ENCODE assay signal across 1 cellular context in genomic region chr3:9902372-9903237, GRCh38.
TF ChIP-seq lines count a peak whose summit lies in the region.

IL17RE (plus strand) TSS chr3:9902848; CDS start chr3:9902933, 85 bp downstream.

TF ChIP-seq in GM23338, 12 proteins besides CTCF, POLR2A, EP300 and RAD21 (continued from another document):
- TF ChIP-seq, protein P1, sequence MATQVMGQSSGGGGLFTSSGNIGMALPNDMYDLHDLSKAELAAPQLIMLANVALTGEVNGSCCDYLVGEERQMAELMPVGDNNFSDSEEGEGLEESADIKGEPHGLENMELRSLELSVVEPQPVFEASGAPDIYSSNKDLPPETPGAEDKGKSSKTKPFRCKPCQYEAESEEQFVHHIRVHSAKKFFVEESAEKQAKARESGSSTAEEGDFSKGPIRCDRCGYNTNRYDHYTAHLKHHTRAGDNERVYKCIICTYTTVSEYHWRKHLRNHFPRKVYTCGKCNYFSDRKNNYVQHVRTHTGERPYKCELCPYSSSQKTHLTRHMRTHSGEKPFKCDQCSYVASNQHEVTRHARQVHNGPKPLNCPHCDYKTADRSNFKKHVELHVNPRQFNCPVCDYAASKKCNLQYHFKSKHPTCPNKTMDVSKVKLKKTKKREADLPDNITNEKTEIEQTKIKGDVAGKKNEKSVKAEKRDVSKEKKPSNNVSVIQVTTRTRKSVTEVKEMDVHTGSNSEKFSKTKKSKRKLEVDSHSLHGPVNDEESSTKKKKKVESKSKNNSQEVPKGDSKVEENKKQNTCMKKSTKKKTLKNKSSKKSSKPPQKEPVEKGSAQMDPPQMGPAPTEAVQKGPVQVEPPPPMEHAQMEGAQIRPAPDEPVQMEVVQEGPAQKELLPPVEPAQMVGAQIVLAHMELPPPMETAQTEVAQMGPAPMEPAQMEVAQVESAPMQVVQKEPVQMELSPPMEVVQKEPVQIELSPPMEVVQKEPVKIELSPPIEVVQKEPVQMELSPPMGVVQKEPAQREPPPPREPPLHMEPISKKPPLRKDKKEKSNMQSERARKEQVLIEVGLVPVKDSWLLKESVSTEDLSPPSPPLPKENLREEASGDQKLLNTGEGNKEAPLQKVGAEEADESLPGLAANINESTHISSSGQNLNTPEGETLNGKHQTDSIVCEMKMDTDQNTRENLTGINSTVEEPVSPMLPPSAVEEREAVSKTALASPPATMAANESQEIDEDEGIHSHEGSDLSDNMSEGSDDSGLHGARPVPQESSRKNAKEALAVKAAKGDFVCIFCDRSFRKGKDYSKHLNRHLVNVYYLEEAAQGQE (IDR thresholded peaks at IDR 0.05; ENCODE audit: unreplicated experiment): no peak
- TF ChIP-seq ZNF114 (CRISPR knock-in tag; IDR thresholded peaks at IDR 0.05): no peak
- no peak for TF ChIP-seq EZH2phosphoT487 (IDR thresholded peaks at IDR 0.05; ENCODE audit: unreplicated experiment)
- no peak for TF ChIP-seq ZNF331 (CRISPR knock-in tag; IDR thresholded peaks at IDR 0.05; ENCODE audit: low read depth)
- TF ChIP-seq, protein P2, sequence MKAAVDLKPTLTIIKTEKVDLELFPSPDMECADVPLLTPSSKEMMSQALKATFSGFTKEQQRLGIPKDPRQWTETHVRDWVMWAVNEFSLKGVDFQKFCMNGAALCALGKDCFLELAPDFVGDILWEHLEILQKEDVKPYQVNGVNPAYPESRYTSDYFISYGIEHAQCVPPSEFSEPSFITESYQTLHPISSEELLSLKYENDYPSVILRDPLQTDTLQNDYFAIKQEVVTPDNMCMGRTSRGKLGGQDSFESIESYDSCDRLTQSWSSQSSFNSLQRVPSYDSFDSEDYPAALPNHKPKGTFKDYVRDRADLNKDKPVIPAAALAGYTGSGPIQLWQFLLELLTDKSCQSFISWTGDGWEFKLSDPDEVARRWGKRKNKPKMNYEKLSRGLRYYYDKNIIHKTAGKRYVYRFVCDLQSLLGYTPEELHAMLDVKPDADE (IDR thresholded peaks at IDR 0.05): no peak
